ENCODE assay signal across 16 cellular contexts in genomic region chr14:22780941-22781605, GRCh38. TPM values are rescaled to one million over a fixed set of nuclear protein-coding genes. Genes with fewer than 3 reads are reported as not detected.
A peak's percentile ranks its signal among the peaks of the same experiment; 100 is the strongest.
DNase-seq lines count a peak whose midpoint lies in the region; ATAC-seq, FAIRE-seq and TF ChIP-seq lines count a peak whose summit lies in the region.
"Had no signal": no experiment of that assay in that cellular context is flagged by ENCODE, and none has a peak within 500 bp of the region (broad histone marks: within the 10 kb centered on the region; RNA-seq: fewer than 3 reads in every experiment).

No MANE protein-coding gene starts in this region.

- H3K4me1 ChIP-seq in left lung (peaks cover 0 to 62% of the 10 kb centered on the region in 2 donors), small intestine (ENCODE audit: control insufficient read depth in 2 of 2, insufficient read depth in 1 of 2, low read depth in 1 of 2, low read length in 1 of 2) (no peaks in the 10 kb centered on the region)
- H3K4me1 ChIP-seq: BE2C had no signal

- H3K36me3 Mint-ChIP-seq in activated B cell treated with CpG ODN at 0.5 μM for 24 hours (ENCODE audit: low read depth), result peaks cover 29% of the 10 kb centered on the region

- ATAC-seq in activated B cell treated with CpG ODN at 0.5 μM for 24 hours (ENCODE audit: low read depth) (no peak), left lung (no peak)
- ATAC-seq: activated CD8-positive, alpha-beta T cell treated with anti-CD3 and anti-CD28 coated beads, Interleukin-2, amount 10 ng/mL, durations not matched to agents 7 days and 5 days; activated naive CD8-positive, alpha-beta T cell treated with anti-CD3 and anti-CD28 coated beads, Interleukin-2, amount 50 U/mL, for 24 hours had no signal

- DNase-seq in GM18507 (ENCODE audit: extremely low spot score, insufficient read length, low read depth), result no peak
- DNase-seq in activated B cell treated with CpG ODN at 0.5 μM for 24 hours, result no peak
- DNase-seq in left lung, result no peak
- DNase-seq in small intestine, result peak; percentile 45
- DNase-seq in COLO668 (lab: John Stamatoyannopoulos, UW; ENCODE audit: unreplicated experiment), result no peak
- no peak for DNase-seq in middle frontal gyrus (ENCODE audit: extremely low spot score, low spot score)
- DNase-seq in ecto neural progenitor cell (ENCODE audit: low spot score), result no peak
- DNase-seq in SW480 (ENCODE audit: low spot score), result no peak
- DNase-seq: activated CD8-positive, alpha-beta T cell treated with anti-CD3 and anti-CD28 coated beads, Interleukin-2, amount 10 ng/mL, durations not matched to agents 7 days and 5 days; activated naive CD8-positive, alpha-beta T cell treated with anti-CD3 and anti-CD28 coated beads, Interleukin-2, amount 50 U/mL, for 24 hours; BE2C; DMS79; NCI-H187 treated with DMSO at 0.1 percent for 48 hours; NCI-H510A had no signal

- intact Hi-C loops in activated B cell treated with CpG ODN at 0.5 μM for 24 hours (cut with micrococcal nuclease), result no loop called here
- intact Hi-C loops in left lung (cut with DNase I), result no loop called here

- peak overlapping the region; percentile 76 for H3K27ac Mint-ChIP-seq in activated B cell treated with CpG ODN at 0.5 μM for 24 hours
- H3K27ac Mint-ChIP-seq: activated CD8-positive, alpha-beta T cell treated with anti-CD3 and anti-CD28 coated beads, Interleukin-2, amount 10 ng/mL, durations not matched to agents 7 days and 5 days; activated naive CD8-positive, alpha-beta T cell treated with anti-CD3 and anti-CD28 coated beads, Interleukin-2, amount 50 U/mL, for 24 hours; activated T-helper 1 cell treated with anti-CD3 and anti-CD28 coated beads, Interleukin-12 subunit alpha, Interleukin-12 subunit beta, Interleukin-2, Interleukin-4 antibody, amounts not matched to agents 30 ng/mL and 10 ng/mL and 1 ng/mL, durations not matched to agents 14 hours and 24 hours and 36 hours had no signal

- peak overlapping the region; percentile 13 to 33 for H3K27ac ChIP-seq in left lung
- no peak overlapping the region for H3K27ac ChIP-seq in small intestine (ENCODE audit: low read depth in 1 of 2, low read length in 1 of 2)
- H3K27ac ChIP-seq: epithelial cell of prostate had no signal

- H3K4me3 ChIP-seq in left lung (no peak overlapping the region), small intestine (ENCODE audit: low read depth in 1 of 2, low read length in 2 of 2) (no peak overlapping the region)

- no peaks in the 10 kb centered on the region for H3K27me3 Mint-ChIP-seq in activated B cell treated with CpG ODN at 0.5 μM for 24 hours
- H3K27me3 Mint-ChIP-seq: activated naive CD8-positive, alpha-beta T cell treated with anti-CD3 and anti-CD28 coated beads, Interleukin-2, amount 50 U/mL, for 24 hours had no signal

- CTCF ChIA-PET in activated B cell treated with CpG ODN at 0.5 μM for 24 hours (lab: Charles Lee), result interaction anchor here (0.8 to 1.1 kb wide), 3 partner anchors 9 to 74 kb away, joined by 3 to 4 read pairs (median 3); no protein-coding TSS in a partner anchor

- POLR2A ChIA-PET in activated B cell treated with CpG ODN at 0.5 μM for 24 hours (lab: Charles Lee), result interaction anchor here (0.6 to 1.4 kb wide), 3 partner anchors 9 to 15 kb away, joined by 3 to 4 read pairs (median 3); partner anchors contain the start of gene OXA1L

- H3K9me3 Mint-ChIP-seq in activated B cell treated with CpG ODN at 0.5 μM for 24 hours, result no peaks in the 10 kb centered on the region
- H3K9me3 Mint-ChIP-seq: activated naive CD8-positive, alpha-beta T cell treated with anti-CD3 and anti-CD28 coated beads, Interleukin-2, amount 50 U/mL, for 24 hours; activated T-helper 1 cell treated with anti-CD3 and anti-CD28 coated beads, Interleukin-12 subunit alpha, Interleukin-12 subunit beta, Interleukin-2, Interleukin-4 antibody, amounts not matched to agents 30 ng/mL and 10 ng/mL and 1 ng/mL, durations not matched to agents 14 hours and 24 hours and 36 hours had no signal

- peak; percentile 9 for FAIRE-seq in GM18507 (lab: Jason Lieb, UNC)
- no peak for FAIRE-seq in small intestine (lab: Jason Lieb, UNC)

- H3K4me1 Mint-ChIP-seq in activated B cell treated with CpG ODN at 0.5 μM for 24 hours, result peaks cover 11% of the 10 kb centered on the region
- H3K4me1 Mint-ChIP-seq: activated naive CD8-positive, alpha-beta T cell treated with anti-CD3 and anti-CD28 coated beads, Interleukin-2, amount 50 U/mL, for 24 hours had no signal

- H3K36me3 ChIP-seq in left lung, result peaks cover 0 to 5% of the 10 kb centered on the region in 2 donors
- no peaks in the 10 kb centered on the region for H3K36me3 ChIP-seq in small intestine (ENCODE audit: control insufficient read depth in 2 of 2, insufficient read depth in 2 of 2, low read length in 2 of 2)
- H3K36me3 ChIP-seq: BE2C had no signal

- TF ChIP-seq CTCF in activated B cell treated with CpG ODN at 0.5 μM for 24 hours (IDR thresholded peaks at IDR 0.05) (no peak), left lung (IDR thresholded peaks at IDR 0.05) (no peak)

- H3K9me3 ChIP-seq in left lung (no peaks in the 10 kb centered on the region), small intestine (ENCODE audit: control insufficient read depth, low read depth) (no peaks in the 10 kb centered on the region)
- H3K9me3 ChIP-seq: BE2C had no signal

- WGBS in small intestine, 3 donors, result 88 to 91% (median 90%) methylated on average over 5 of the region's 5 CpGs

- no peaks in the 10 kb centered on the region for H3K27me3 ChIP-seq in left lung
- H3K27me3 ChIP-seq in small intestine (ENCODE audit: control insufficient read depth in 2 of 2, insufficient read depth in 2 of 2, low read length in 2 of 2), result no peaks in the 10 kb centered on the region
- H3K27me3 ChIP-seq: BE2C had no signal

- H3K4me3 Mint-ChIP-seq in activated B cell treated with CpG ODN at 0.5 μM for 24 hours, result no peak overlapping the region
- H3K4me3 Mint-ChIP-seq: activated CD8-positive, alpha-beta T cell treated with anti-CD3 and anti-CD28 coated beads, Interleukin-2, amount 10 ng/mL, durations not matched to agents 7 days and 5 days; activated naive CD8-positive, alpha-beta T cell treated with anti-CD3 and anti-CD28 coated beads, Interleukin-2, amount 50 U/mL, for 24 hours; activated T-helper 1 cell treated with anti-CD3 and anti-CD28 coated beads, Interleukin-12 subunit alpha, Interleukin-12 subunit beta, Interleukin-2, Interleukin-4 antibody, amounts not matched to agents 30 ng/mL and 10 ng/mL and 1 ng/mL, durations not matched to agents 14 hours and 24 hours and 36 hours had no signal

RNA-seq across cellular contexts. Expression of gene OXA1L, which starts 14.6 kb away (rescaled TPM):
- total RNA-seq in activated B cell treated with CpG ODN at 0.5 μM for 24 hours (174 and 190 TPM in 2 replicates), left lung (10 to 100 TPM; 92.5 to 95.6 TPM)
- polyA plus RNA-seq in small intestine, result 100 to 1,000 TPM; 101 to 120 (median 115) TPM

RNA-seq across cellular contexts. Expression of gene SLC7A7, which starts 34.2 kb away (rescaled TPM):
- total RNA-seq in activated B cell treated with CpG ODN at 0.5 μM for 24 hours, result 30.8 and 33.7 TPM in 2 replicates
- total RNA-seq in left lung, result 10 to 100 TPM; 41.2 to 67.6 TPM
- 100 to 1,000 TPM in 2 of 3 donors, 10 to 100 TPM in 1; 52.9 to 355 (median 218) TPM for polyA plus RNA-seq in small intestine
- total RNA-seq: activated T-helper 1 cell treated with anti-CD3 and anti-CD28 coated beads, Interleukin-12 subunit alpha, Interleukin-12 subunit beta, Interleukin-2, Interleukin-4 antibody, amounts not matched to agents 30 ng/mL and 10 ng/mL and 1 ng/mL, durations not matched to agents 14 hours and 24 hours and 36 hours had no signal

RNA-seq across cellular contexts. Expression of gene MRPL52, which starts 48.6 kb away (rescaled TPM):
- 142 and 150 TPM in 2 replicates for total RNA-seq in activated B cell treated with CpG ODN at 0.5 μM for 24 hours
- total RNA-seq in left lung, result 10 to 100 TPM; 72.3 to 84.7 TPM
- 100 to 1,000 TPM; 117 to 164 (median 147) TPM for polyA plus RNA-seq in small intestine

RNA-seq across cellular contexts. Expression of gene MMP14, which starts 55.3 kb away (rescaled TPM):
- total RNA-seq in activated B cell treated with CpG ODN at 0.5 μM for 24 hours (3.4 and 4.1 TPM in 2 replicates), left lung (100 to 1,000 TPM; 201 to 225 TPM)
- 100 to 1,000 TPM in 1 of 3 donors, 10 to 100 TPM in 1, 1 to 10 TPM in 1; 6.9 to 105 (median 16.8) TPM for polyA plus RNA-seq in small intestine

Comparison
In these comparisons a context has a peak if more than half of its experiments do, and no peak if none do; other contexts are left out.
1. H3K27ac ChIP-seq: peak in left lung (2 of 2); none in small intestine (0 of 2).